17 cellular contexts compared by ENCODE assay signal in the genomic region with DNA sequence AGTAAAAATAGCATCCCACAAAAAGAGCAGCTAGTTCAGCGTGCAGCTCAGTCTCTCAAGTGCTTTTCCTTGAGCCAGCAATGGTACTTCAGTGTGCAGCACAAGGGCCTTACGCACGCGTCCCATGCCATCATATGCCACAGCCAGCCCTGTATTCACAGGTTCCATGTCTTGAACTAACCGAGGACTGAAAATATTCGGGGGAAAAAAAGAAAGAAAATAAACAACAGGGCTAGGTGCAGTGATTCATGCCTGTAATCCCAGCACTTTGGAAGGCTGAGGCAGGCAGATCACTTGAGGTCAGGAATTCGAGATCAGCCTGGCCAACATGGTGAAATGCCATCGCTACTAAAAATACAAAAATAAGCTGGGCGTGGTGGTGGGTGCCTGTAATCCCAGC. TPM values are rescaled to one million over a fixed set of nuclear protein-coding genes. Genes with fewer than 3 reads are reported as not detected.
A peak's percentile ranks its signal among the peaks of the same experiment; 100 is the strongest.
DNase-seq lines count a peak whose midpoint lies in the region; ATAC-seq and TF ChIP-seq lines count a peak whose summit lies in the region.
"Had no signal": no experiment of that assay in that cellular context is flagged by ENCODE, and none has a peak within 500 bp of the region (broad histone marks: within the 10 kb centered on the region; RNA-seq: fewer than 3 reads in every experiment).

No MANE protein-coding gene starts in this region.

- intact Hi-C loops in esophagus muscularis mucosa (cut with DNase I): no loop called here

- H3K36me3 ChIP-seq in esophagus muscularis mucosa: peaks cover 24 to 92% (median 64%) of the 10 kb centered on the region in 4 donors
- peaks cover 55% of the 10 kb centered on the region for H3K36me3 ChIP-seq in mesodermal cell (ENCODE audit: control insufficient read depth, insufficient read depth, low read length)
- H3K36me3 ChIP-seq: uterus had no signal

- TF ChIP-seq CTCF in esophagus muscularis mucosa (IDR thresholded peaks at IDR 0.05): no peak

- ATAC-seq in left lobe of liver: no peak

- no peak for TF ChIP-seq EP300 in esophagus muscularis mucosa (IDR thresholded peaks at IDR 0.05)

- H3K4me3 ChIP-seq in esophagus muscularis mucosa (no peak overlapping the region), mesodermal cell (ENCODE audit: extremely low read depth, insufficient read depth, low read length, poor library complexity, severe bottlenecking) (no peak overlapping the region)
- H3K4me3 ChIP-seq: adrenal gland, skin epidermis, uterus had no signal

- DNase-seq in EH (ENCODE audit: low read depth) (peak; percentile 61), M059J (ENCODE audit: low read depth) (peak; percentile 94), esophagus muscularis mucosa (ENCODE audit: extremely low spot score) (no peak), left lobe of liver (ENCODE audit: low spot score) (no peak)
- no peak for DNase-seq in stimulated activated CD4-positive, alpha-beta T cell treated with anti-CD3 and anti-CD28 coated beads, Interleukin-4, amount 100 ng/mL, for 4 hours
- no peak for DNase-seq in activated effector memory CD4-positive, alpha-beta T cell treated with Interleukin-2 at 50 U/mL for 16 hours
- no peak for DNase-seq in activated CD4-positive, alpha-beta T cell treated with anti-CD3 and anti-CD28 coated beads for 48 hours
- DNase-seq: dermis blood vessel endothelial cell; MV-4-11; NCI-H2081 treated with DMSO at 0.1 percent for 48 hours; NCI-H774; stimulated activated naive CD4-positive, alpha-beta T cell treated with Interleukin-2 at 50 U/mL for 16 hours; uterus had no signal

- peak overlapping the region in 3 of 4 donors; percentile 11 to 13 (median 13) for H3K27ac ChIP-seq in esophagus muscularis mucosa (replicated peaks in 1 of 4)
- H3K27ac ChIP-seq in mesodermal cell (ENCODE audit: low read depth, low read length, severe bottlenecking): peak overlapping the region; percentile 23
- H3K27ac ChIP-seq: neutrophil, skin epidermis, uterus had no signal

- no peak for TF ChIP-seq POLR2A in esophagus muscularis mucosa (IDR thresholded peaks at IDR 0.05; ENCODE audit: low read depth)

- peaks cover 5 to 14% (median 9%) of the 10 kb centered on the region in 4 donors for H3K4me1 ChIP-seq in esophagus muscularis mucosa
- peaks cover 15% of the 10 kb centered on the region for H3K4me1 ChIP-seq in mesodermal cell (ENCODE audit: control insufficient read depth, insufficient read depth, low read length, poor library complexity, severe bottlenecking)
- H3K4me1 ChIP-seq: adrenal gland, uterus had no signal

- WGBS in esophagus muscularis mucosa: 69% methylated on average over 9 of the region's 9 CpGs
- 88 to 100% methylated on average over 3 to 9 of the region's 9 CpGs for WGBS in mesodermal cell (ENCODE audit: insufficient coverage in 2 of 2), 2 experiments

- H3K9me3 ChIP-seq in esophagus muscularis mucosa (no peaks in the 10 kb centered on the region), mesodermal cell (ENCODE audit: control insufficient read depth, low read length) (no peaks in the 10 kb centered on the region)
- H3K9me3 ChIP-seq: adrenal gland, neutrophil, uterus had no signal

- no peaks in the 10 kb centered on the region for H3K27me3 ChIP-seq in esophagus muscularis mucosa
- H3K27me3 ChIP-seq: adrenal gland, neutrophil, uterus had no signal

RNA-seq across cellular contexts. Expression of gene ATG14, which starts 28.6 kb away (rescaled TPM):
- 5.6 and 8.9 TPM in 2 replicates for total RNA-seq in M059J (2014; rRNA removed; shearing (Covaris generic))
- total RNA-seq in esophagus muscularis mucosa: 10 to 100 TPM; 13.2 to 19.5 (median 15.4) TPM
- polyA plus RNA-seq in mesodermal cell (2013, experiment 1 of 2): 10.4 TPM
- polyA plus RNA-seq in mesodermal cell (2013, experiment 2 of 2): 10.4 TPM
- 4.1 TPM for total RNA-seq in left lobe of liver

RNA-seq across cellular contexts. Expression of gene TBPL2, which starts 57.4 kb away (rescaled TPM):
- not detected in 2 replicates for total RNA-seq in M059J (2014; rRNA removed; shearing (Covaris generic))
- total RNA-seq in esophagus muscularis mucosa (not detected), left lobe of liver (not detected)
- polyA plus RNA-seq in mesodermal cell (2013, experiment 1 of 2): not detected
- not detected for polyA plus RNA-seq in mesodermal cell (2013, experiment 2 of 2)
- total RNA-seq: adrenal gland, dermis blood vessel endothelial cell, uterus had no signal
- polyA plus RNA-seq: adrenal gland had no signal

Comparison
In these comparisons a context has a peak if more than half of its experiments do, and no peak if none do; other contexts are left out.
1. DNase-seq: peak in EH (single experiment) and M059J (single experiment); none in esophagus muscularis mucosa (single experiment), left lobe of liver (single experiment), stimulated activated CD4-positive, alpha-beta T cell treated with anti-CD3 and anti-CD28 coated beads, Interleukin-4, amount 100 ng/mL, for 4 hours (0 of 2), activated effector memory CD4-positive, alpha-beta T cell treated with Interleukin-2 at 50 U/mL for 16 hours (single experiment) and activated CD4-positive, alpha-beta T cell treated with anti-CD3 and anti-CD28 coated beads for 48 hours (single experiment).